12 cellular contexts compared by ENCODE assay signal in genomic region chr1:43711524-43712386, GRCh38. TPM values are rescaled to one million over a fixed set of nuclear protein-coding genes. Genes with fewer than 3 reads are reported as not detected.
A peak's percentile ranks its signal among the peaks of the same experiment; 100 is the strongest.
DNase-seq lines count a peak whose midpoint lies in the region; ATAC-seq and TF ChIP-seq lines count a peak whose summit lies in the region.
"Had no signal": no experiment of that assay in that cellular context is flagged by ENCODE, and none has a peak within 500 bp of the region (broad histone marks: within the 10 kb centered on the region; RNA-seq: fewer than 3 reads in every experiment).

No MANE protein-coding gene starts in this region.

- no peak overlapping the region for H2BK5ac ChIP-seq in mesendoderm (ENCODE audit: low read length)

- WGBS in mesendoderm (ENCODE audit: extremely low coverage, insufficient coverage, low lambda C conversion rate): no CpG with 5 or more reads among the region's 3 CpGs
- WGBS in heart right ventricle, 2 donors: 77 to 82% methylated on average over 3 of the region's 3 CpGs

- no peak overlapping the region for H2BK120ac ChIP-seq in mesendoderm (ENCODE audit: low read depth, low read length)

- no peak overlapping the region for H2AK5ac ChIP-seq in mesendoderm (ENCODE audit: low read length)

- peaks cover 30% of the 10 kb centered on the region for H3K4me1 Mint-ChIP-seq in CD14-positive monocyte
- peaks cover 25% of the 10 kb centered on the region for H3K4me1 Mint-ChIP-seq in activated CD4-positive, alpha-beta T cell treated with anti-CD3 and anti-CD28 coated beads, Interleukin-2, amount 10 ng/mL, durations not matched to agents 24 days and 14 days

- H3K9me3 ChIP-seq in heart right ventricle: no peaks in the 10 kb centered on the region

- no peak overlapping the region for H3K4ac ChIP-seq in mesendoderm (ENCODE audit: low read depth, low read length)

- H2BK15ac ChIP-seq in mesendoderm (replicated peaks; ENCODE audit: low read depth): no peak overlapping the region

- DNase-seq in CD14-positive monocyte (ENCODE audit: low spot score) (no peak), M059J (ENCODE audit: low read depth) (peak; percentile 87), dermis blood vessel endothelial cell (peak; percentile 84), mesendoderm (peak; percentile 14), retina (no peak), Right ventricle myocardium superior (no peak), heart right ventricle (no peak)
- DNase-seq in activated CD4-positive, alpha-beta T cell treated with anti-CD3 and anti-CD28 coated beads, Interleukin-2, amount 10 ng/mL, durations not matched to agents 24 days and 14 days: no peak
- DNase-seq: activated T-cell treated with anti-CD3 and anti-CD28 coated beads, Interleukin-2, amount 50 U/mL, for 48 hours; NCI-H2029 had no signal

- H3K79me1 ChIP-seq in mesendoderm (ENCODE audit: low read length): no peaks in the 10 kb centered on the region

- peaks cover 3 to 6% of the 10 kb centered on the region in 2 donors for H3K36me3 Mint-ChIP-seq in CD14-positive monocyte
- H3K36me3 Mint-ChIP-seq in activated CD4-positive, alpha-beta T cell treated with anti-CD3 and anti-CD28 coated beads, Interleukin-2, amount 10 ng/mL, durations not matched to agents 24 days and 14 days (ENCODE audit: low read depth): peaks cover 13% of the 10 kb centered on the region

- no peak overlapping the region for H3K18ac ChIP-seq in mesendoderm (ENCODE audit: low read length)

- no peak overlapping the region for H4K5ac ChIP-seq in mesendoderm (ENCODE audit: low read length)

- intact Hi-C loops in CD14-positive monocyte (cut with micrococcal nuclease): no loop called here
- intact Hi-C loops in Right ventricle myocardium superior (cut with DNase I): no loop called here
- intact Hi-C loops in heart right ventricle (cut with DNase I): no loop called here
- intact Hi-C loops in activated CD4-positive, alpha-beta T cell treated with anti-CD3 and anti-CD28 coated beads, Interleukin-2, amount 10 ng/mL, durations not matched to agents 24 days and 14 days (cut with micrococcal nuclease): no loop called here

- H3K79me2 ChIP-seq in mesendoderm (ENCODE audit: control insufficient read depth, insufficient read depth, low read length): no peaks in the 10 kb centered on the region

- H3K4me3 ChIP-seq in mesendoderm (ENCODE audit: low read length) (no peak overlapping the region), heart right ventricle (no peak overlapping the region)
- H3K4me3 ChIP-seq: GM12878 had no signal

- no peak overlapping the region for H3K4me3 Mint-ChIP-seq in CD14-positive monocyte
- no peak overlapping the region for H3K4me3 Mint-ChIP-seq in activated CD4-positive, alpha-beta T cell treated with anti-CD3 and anti-CD28 coated beads, Interleukin-2, amount 10 ng/mL, durations not matched to agents 24 days and 14 days
- H3K4me3 Mint-ChIP-seq: stimulated activated memory B cell treated with anti-CD40 and anti-IgM and Interleukin-4, amounts not matched to agents 10 μg/mL and 1 μg/mL and 100 μg/mL, for 72 hours had no signal

- H3K27ac Mint-ChIP-seq in CD14-positive monocyte: peak overlapping the region; percentile 35 to 86 (median 73)
- no peak overlapping the region for H3K27ac Mint-ChIP-seq in activated CD4-positive, alpha-beta T cell treated with anti-CD3 and anti-CD28 coated beads, Interleukin-2, amount 10 ng/mL, durations not matched to agents 24 days and 14 days
- H3K27ac Mint-ChIP-seq: stimulated activated memory B cell treated with anti-CD40 and anti-IgM and Interleukin-4, amounts not matched to agents 10 μg/mL and 1 μg/mL and 100 μg/mL, for 72 hours had no signal

- no peaks in the 10 kb centered on the region for H3K27me3 Mint-ChIP-seq in CD14-positive monocyte (ENCODE audit: low read depth in 3 of 3)
- H3K27me3 Mint-ChIP-seq in activated CD4-positive, alpha-beta T cell treated with anti-CD3 and anti-CD28 coated beads, Interleukin-2, amount 10 ng/mL, durations not matched to agents 24 days and 14 days: no peaks in the 10 kb centered on the region
- H3K27me3 Mint-ChIP-seq: stimulated activated memory B cell treated with anti-CD40 and anti-IgM and Interleukin-4, amounts not matched to agents 10 μg/mL and 1 μg/mL and 100 μg/mL, for 72 hours had no signal

- no peak overlapping the region for H3K23ac ChIP-seq in mesendoderm (ENCODE audit: low read length)

- H3K56ac ChIP-seq in mesendoderm (ENCODE audit: low read length): no peak overlapping the region

- ATAC-seq in Right ventricle myocardium superior (ENCODE audit: poor library complexity) (no peak), heart right ventricle (no peak)
- ATAC-seq: GM12878; stimulated activated memory B cell treated with anti-CD40 and anti-IgM and Interleukin-4, amounts not matched to agents 10 μg/mL and 1 μg/mL and 100 μg/mL, for 72 hours had no signal

- no peaks in the 10 kb centered on the region for H3K9me3 Mint-ChIP-seq in CD14-positive monocyte
- no peaks in the 10 kb centered on the region for H3K9me3 Mint-ChIP-seq in activated CD4-positive, alpha-beta T cell treated with anti-CD3 and anti-CD28 coated beads, Interleukin-2, amount 10 ng/mL, durations not matched to agents 24 days and 14 days
- H3K9me3 Mint-ChIP-seq: stimulated activated memory B cell treated with anti-CD40 and anti-IgM and Interleukin-4, amounts not matched to agents 10 μg/mL and 1 μg/mL and 100 μg/mL, for 72 hours had no signal

- H3K36me3 ChIP-seq in mesendoderm (ENCODE audit: control insufficient read depth, insufficient read depth, low read length): no peaks in the 10 kb centered on the region
- peaks cover 0 to 23% (median 0%) of the 10 kb centered on the region in 9 donors for H3K36me3 ChIP-seq in heart right ventricle

- H3K4me1 ChIP-seq in mesendoderm (ENCODE audit: control insufficient read depth, low read depth, low read length) (no peaks in the 10 kb centered on the region), heart right ventricle (peaks cover 3 to 41% (median 15%) of the 10 kb centered on the region in 9 donors)

- no peak overlapping the region for H3K27ac ChIP-seq in mesendoderm (ENCODE audit: low read depth, low read length)
- H3K27ac ChIP-seq in heart right ventricle: peak overlapping the region in 1 of 10 donors; percentile 37

- no peaks in the 10 kb centered on the region for H3K27me3 ChIP-seq in mesendoderm (ENCODE audit: insufficient read depth, low read length, poor library complexity)
- no peaks in the 10 kb centered on the region for H3K27me3 ChIP-seq in heart right ventricle

- H3K9ac ChIP-seq in mesendoderm (ENCODE audit: low read length): no peak overlapping the region

- no peak overlapping the region for H4K8ac ChIP-seq in mesendoderm (ENCODE audit: low read depth, low read length)

- TF ChIP-seq CTCF in CD14-positive monocyte (IDR thresholded peaks at IDR 0.05): no peak
- TF ChIP-seq CTCF in heart right ventricle (IDR thresholded peaks at IDR 0.05): no peak

- no peak overlapping the region for H3K4me2 ChIP-seq in mesendoderm (ENCODE audit: low read length)

RNA-seq across cellular contexts. Expression of gene ST3GAL3, which starts 4.4 kb away (rescaled TPM):
- 1 to 10 TPM; 1.6 to 2.1 TPM for polyA plus RNA-seq in CD14-positive monocyte
- 15.0 and 24.2 TPM in 2 replicates for total RNA-seq in M059J (2014; rRNA removed; shearing (Covaris generic))
- 9.0 and 14.6 TPM in 2 replicates for total RNA-seq in dermis blood vessel endothelial cell
- 2.9 TPM for polyA plus RNA-seq in mesendoderm (2013, experiment 1 of 2)
- polyA plus RNA-seq in mesendoderm (2013, experiment 2 of 2): 3.0 TPM
- 24.2 TPM for total RNA-seq in Right ventricle myocardium superior
- total RNA-seq in heart right ventricle: 10 to 100 TPM; 27.7 to 39.3 (median 32.2) TPM
- 10 to 100 TPM; 14.5 to 27.4 TPM for polyA plus RNA-seq in heart right ventricle
- 18.1 and 20.7 TPM in 2 replicates for total RNA-seq in activated CD4-positive, alpha-beta T cell treated with anti-CD3 and anti-CD28 coated beads, Interleukin-2, amount 10 ng/mL, durations not matched to agents 24 days and 14 days

Comparison
In these comparisons a context has a peak if more than half of its experiments do, and no peak if none do; other contexts are left out.
1. DNase-seq: peak in M059J (single experiment), dermis blood vessel endothelial cell (single experiment) and mesendoderm (single experiment); none in CD14-positive monocyte (single experiment), retina (single experiment), Right ventricle myocardium superior (single experiment), heart right ventricle (0 of 2) and activated CD4-positive, alpha-beta T cell treated with anti-CD3 and anti-CD28 coated beads, Interleukin-2, amount 10 ng/mL, durations not matched to agents 24 days and 14 days (single experiment).